1 cellular context compared by ENCODE assay signal in genomic region chr1:157045251-157046218, GRCh38.
A peak's percentile ranks its signal among the peaks of the same experiment; 100 is the strongest.
TF ChIP-seq lines count a peak whose summit lies in the region.

A gene with protein sequence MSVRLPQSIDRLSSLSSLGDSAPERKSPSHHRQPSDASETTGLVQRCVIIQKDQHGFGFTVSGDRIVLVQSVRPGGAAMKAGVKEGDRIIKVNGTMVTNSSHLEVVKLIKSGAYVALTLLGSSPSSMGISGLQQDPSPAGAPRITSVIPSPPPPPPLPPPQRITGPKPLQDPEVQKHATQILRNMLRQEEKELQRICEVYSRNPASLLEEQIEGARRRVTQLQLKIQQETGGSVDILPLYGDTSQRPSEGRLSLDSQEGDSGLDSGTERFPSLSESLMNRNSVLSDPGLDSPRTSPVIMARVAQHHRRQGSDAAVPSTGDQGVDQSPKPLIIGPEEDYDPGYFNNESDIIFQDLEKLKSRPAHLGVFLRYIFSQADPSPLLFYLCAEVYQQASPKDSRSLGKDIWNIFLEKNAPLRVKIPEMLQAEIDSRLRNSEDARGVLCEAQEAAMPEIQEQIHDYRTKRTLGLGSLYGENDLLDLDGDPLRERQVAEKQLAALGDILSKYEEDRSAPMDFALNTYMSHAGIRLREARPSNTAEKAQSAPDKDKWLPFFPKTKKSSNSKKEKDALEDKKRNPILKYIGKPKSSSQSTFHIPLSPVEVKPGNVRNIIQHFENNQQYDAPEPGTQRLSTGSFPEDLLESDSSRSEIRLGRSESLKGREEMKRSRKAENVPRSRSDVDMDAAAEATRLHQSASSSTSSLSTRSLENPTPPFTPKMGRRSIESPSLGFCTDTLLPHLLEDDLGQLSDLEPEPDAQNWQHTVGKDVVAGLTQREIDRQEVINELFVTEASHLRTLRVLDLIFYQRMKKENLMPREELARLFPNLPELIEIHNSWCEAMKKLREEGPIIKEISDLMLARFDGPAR (N-terminal part only) (minus strand): TSS chr1:157045742. CDS start chr1:157044330, 1,412 bp downstream.

TF ChIP-seq in K562, 482 proteins besides CTCF, POLR2A, EP300 and RAD21 (continued from another document and continues in another):
- TF ChIP-seq MEF2A (IDR thresholded peaks at IDR 0.05; ENCODE audit: control insufficient read depth, low read depth, low read length) = no peak
- no peak for TF ChIP-seq BDP1 (IDR thresholded peaks at IDR 0.05; ENCODE audit: insufficient read depth, insufficient read length)
- peak; percentile 80 to 93 for TF ChIP-seq MAZ (CRISPR knock-in tag; conservative IDR thresholded peaks at IDR 0.05 in 1 of 2, IDR thresholded peaks at IDR 0.05 in 1 of 2)
- TF ChIP-seq ELF4 (CRISPR knock-in tag; IDR thresholded peaks at IDR 0.05) = 0 out of 2 replicates have a peak, but pooled peaks have one; percentile 9
- TF ChIP-seq MTA3 (IDR thresholded peaks at IDR 0.05; ENCODE audit: borderline replicate concordance) = no peak
- TF ChIP-seq RNF2 (IDR thresholded peaks at IDR 0.05) = no peak; the same call in 1 of the 2 replicates
- TF ChIP-seq, protein P1, sequence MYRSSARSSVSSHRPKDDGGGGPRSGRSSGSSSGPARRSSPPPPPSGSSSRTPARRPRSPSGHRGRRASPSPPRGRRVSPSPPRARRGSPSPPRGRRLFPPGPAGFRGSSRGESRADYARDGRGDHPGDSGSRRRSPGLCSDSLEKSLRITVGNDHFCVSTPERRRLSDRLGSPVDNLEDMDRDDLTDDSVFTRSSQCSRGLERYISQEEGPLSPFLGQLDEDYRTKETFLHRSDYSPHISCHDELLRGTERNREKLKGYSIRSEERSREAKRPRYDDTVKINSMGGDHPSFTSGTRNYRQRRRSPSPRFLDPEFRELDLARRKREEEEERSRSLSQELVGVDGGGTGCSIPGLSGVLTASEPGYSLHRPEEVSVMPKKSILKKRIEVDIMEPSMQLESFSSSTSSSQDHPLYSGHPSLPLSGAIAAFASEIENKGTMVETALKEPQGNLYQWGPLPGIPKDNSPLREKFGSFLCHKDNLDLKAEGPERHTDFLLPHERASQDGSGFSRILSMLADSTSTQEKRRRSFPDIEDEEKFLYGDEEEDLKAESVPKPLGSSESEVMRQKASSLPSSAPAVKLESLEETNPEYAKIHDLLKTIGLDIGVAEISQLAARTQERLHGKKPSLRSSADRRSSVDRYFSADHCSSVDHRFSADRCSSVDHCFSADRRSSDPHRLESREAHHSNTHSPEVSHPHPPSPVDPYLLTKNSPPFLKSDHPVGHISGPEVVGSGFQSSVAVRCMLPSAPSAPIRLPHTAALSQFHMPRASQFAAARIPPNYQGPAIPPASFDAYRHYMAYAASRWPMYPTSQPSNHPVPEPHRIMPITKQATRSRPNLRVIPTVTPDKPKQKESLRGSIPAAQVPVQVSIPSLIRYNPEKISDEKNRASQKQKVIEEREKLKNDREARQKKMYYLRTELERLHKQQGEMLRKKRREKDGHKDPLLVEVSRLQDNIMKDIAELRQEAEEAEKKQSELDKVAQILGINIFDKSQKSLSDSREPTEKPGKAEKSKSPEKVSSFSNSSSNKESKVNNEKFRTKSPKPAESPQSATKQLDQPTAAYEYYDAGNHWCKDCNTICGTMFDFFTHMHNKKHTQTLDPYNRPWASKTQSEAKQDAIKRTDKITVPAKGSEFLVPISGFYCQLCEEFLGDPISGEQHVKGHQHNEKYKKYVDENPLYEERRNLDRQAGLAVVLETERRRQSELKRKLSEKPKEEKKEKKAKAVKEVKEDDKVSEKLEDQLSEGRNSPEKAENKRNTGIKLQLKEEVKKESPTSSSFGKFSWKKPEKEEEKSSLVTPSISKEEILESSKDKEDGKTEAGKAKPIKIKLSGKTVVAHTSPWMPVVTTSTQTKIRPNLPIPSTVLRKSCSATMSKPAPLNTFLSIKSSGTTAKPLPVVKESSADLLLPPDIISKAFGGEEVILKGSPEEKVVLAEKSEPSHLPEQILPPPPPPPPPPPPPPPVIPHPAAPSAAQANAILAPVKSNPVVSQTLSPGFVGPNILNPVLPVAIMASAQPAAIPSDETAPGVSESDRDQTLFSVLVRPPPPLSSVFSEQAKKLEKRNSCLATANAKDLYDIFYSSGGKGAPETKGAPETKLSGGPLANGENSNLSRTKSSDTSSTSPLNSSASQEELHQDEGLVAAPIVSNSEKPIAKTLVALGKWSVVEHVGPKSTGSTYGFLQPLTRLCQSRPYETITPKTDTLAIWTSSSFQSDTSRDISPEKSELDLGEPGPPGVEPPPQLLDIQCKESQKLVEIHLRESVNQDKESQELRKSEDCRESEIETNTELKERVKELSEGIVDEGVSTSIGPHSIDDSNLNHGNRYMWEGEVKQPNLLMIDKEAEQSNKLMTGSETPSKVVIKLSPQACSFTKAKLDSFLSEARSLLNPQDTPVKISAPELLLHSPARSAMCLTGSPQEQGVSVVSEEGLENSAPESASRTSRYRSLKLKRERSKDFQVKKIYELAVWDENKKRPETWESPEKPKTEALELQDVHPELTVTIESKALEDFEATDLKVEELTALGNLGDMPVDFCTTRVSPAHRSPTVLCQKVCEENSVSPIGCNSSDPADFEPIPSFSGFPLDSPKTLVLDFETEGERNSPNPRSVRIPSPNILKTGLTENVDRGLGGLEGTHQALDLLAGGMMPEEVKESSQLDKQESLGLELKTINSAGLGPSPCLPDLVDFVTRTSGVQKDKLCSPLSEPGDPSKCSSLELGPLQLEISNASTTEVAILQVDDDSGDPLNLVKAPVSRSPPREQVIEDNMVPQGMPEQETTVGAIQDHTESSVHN (IDR thresholded peaks at IDR 0.05; ENCODE audit: borderline replicate concordance in 1 of 2, low read depth in 1 of 2) = no peak
- no peak for TF ChIP-seq PRMT5 (CRISPR knock-in tag; IDR thresholded peaks at IDR 0.05)
- no peak for TF ChIP-seq MYNN (IDR thresholded peaks at IDR 0.05)
- no peak for TF ChIP-seq MYNN (CRISPR knock-in tag; IDR thresholded peaks at IDR 0.05)
- no peak for TF ChIP-seq DDX20 (tag; IDR thresholded peaks at IDR 0.05; ENCODE audit: low read depth)
- TF ChIP-seq ZNF507 (tag; conservative IDR thresholded peaks at IDR 0.05) = no peak
- no peak for TF ChIP-seq FOXP4 (CRISPR knock-in tag; IDR thresholded peaks at IDR 0.05; ENCODE audit: borderline replicate concordance)
- TF ChIP-seq DEAF1 (CRISPR knock-in tag; IDR thresholded peaks at IDR 0.05) = no peak
- TF ChIP-seq FOXP1 (CRISPR knock-in tag; IDR thresholded peaks at IDR 0.05) = no peak
- TF ChIP-seq HDGF (IDR thresholded peaks at IDR 0.05) = no peak
- no peak for TF ChIP-seq TRIM24 (IDR thresholded peaks at IDR 0.05)
- peak; percentile 28; the same call in 1 of the 2 replicates for TF ChIP-seq KLF1 (tag; IDR thresholded peaks at IDR 0.05)
- TF ChIP-seq ZNF134 (CRISPR knock-in tag; conservative IDR thresholded peaks at IDR 0.05) = no peak
- TF ChIP-seq MCM3 (IDR thresholded peaks at IDR 0.05) = no peak
- TF ChIP-seq ZBTB1 (CRISPR knock-in tag; IDR thresholded peaks at IDR 0.05; ENCODE audit: borderline replicate concordance, low read depth) = peak; percentile 94
- no peak for TF ChIP-seq NCOR1 (IDR thresholded peaks at IDR 0.05)
- no peak for TF ChIP-seq ARID4B (CRISPR knock-in tag; IDR thresholded peaks at IDR 0.05)
- TF ChIP-seq IRF9 (tag; IDR thresholded peaks at IDR 0.05) = no peak
- no peak for TF ChIP-seq TAF15 (IDR thresholded peaks at IDR 0.05; ENCODE audit: low read depth, low read length)
- TF ChIP-seq KHSRP (IDR thresholded peaks at IDR 0.05) = no peak
- no peak for TF ChIP-seq NR4A1 (CRISPR knock-in tag; IDR thresholded peaks at IDR 0.05)
- no peak for TF ChIP-seq NR4A1 (tag; IDR thresholded peaks at IDR 0.05)
- TF ChIP-seq, protein P2, sequence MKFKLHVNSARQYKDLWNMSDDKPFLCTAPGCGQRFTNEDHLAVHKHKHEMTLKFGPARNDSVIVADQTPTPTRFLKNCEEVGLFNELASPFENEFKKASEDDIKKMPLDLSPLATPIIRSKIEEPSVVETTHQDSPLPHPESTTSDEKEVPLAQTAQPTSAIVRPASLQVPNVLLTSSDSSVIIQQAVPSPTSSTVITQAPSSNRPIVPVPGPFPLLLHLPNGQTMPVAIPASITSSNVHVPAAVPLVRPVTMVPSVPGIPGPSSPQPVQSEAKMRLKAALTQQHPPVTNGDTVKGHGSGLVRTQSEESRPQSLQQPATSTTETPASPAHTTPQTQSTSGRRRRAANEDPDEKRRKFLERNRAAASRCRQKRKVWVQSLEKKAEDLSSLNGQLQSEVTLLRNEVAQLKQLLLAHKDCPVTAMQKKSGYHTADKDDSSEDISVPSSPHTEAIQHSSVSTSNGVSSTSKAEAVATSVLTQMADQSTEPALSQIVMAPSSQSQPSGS (CRISPR knock-in tag; IDR thresholded peaks at IDR 0.05) = no peak
- no peak for TF ChIP-seq ZNF780A (CRISPR knock-in tag; IDR thresholded peaks at IDR 0.05)
- TF ChIP-seq ZNF140 (CRISPR knock-in tag; IDR thresholded peaks at IDR 0.05) = no peak
- peak; percentile 86 for TF ChIP-seq ZFX (CRISPR knock-in tag; IDR thresholded peaks at IDR 0.05)
- TF ChIP-seq RBM15 (IDR thresholded peaks at IDR 0.05; ENCODE audit: insufficient read depth, low read length) = no peak
- TF ChIP-seq ETS1 (conservative IDR thresholded peaks at IDR 0.05; ENCODE audit: control insufficient read depth, low read depth, low read length) = peak; percentile 54; the same call in 1 of the 2 replicates
- no peak for TF ChIP-seq NR3C1 (CRISPR knock-in tag; IDR thresholded peaks at IDR 0.05)
- TF ChIP-seq NR2C1 (IDR thresholded peaks at IDR 0.05) = no peak
- no peak for TF ChIP-seq NR2C1 (tag; IDR thresholded peaks at IDR 0.05)
- no peak for TF ChIP-seq TEAD4 (IDR thresholded peaks at IDR 0.05; ENCODE audit: low read length)
- TF ChIP-seq TEAD4 (CRISPR knock-in tag; IDR thresholded peaks at IDR 0.05; ENCODE audit: borderline replicate concordance) = no peak
